27 cellular contexts compared by ENCODE assay signal in the genomic region with DNA sequence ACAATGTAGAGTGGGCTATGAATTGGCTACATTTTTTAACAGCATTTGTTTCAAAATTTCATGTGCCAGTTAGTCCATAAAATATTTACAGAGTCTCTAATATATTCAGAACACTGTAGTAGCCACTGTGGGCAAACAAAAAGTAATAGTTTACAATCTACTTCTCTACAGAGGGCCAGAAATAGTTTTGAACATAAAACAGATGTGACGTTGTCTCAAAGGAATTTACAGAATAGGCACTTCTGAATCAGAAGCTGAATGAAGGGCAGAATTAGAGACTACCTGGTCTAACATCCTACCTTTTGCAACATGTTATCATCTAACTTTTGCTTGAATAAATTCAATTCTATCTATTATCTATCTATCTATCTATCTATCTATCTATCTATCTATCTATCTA.
"Had no signal": no experiment of that assay in that cellular context is flagged by ENCODE, and none has a peak within 500 bp of the region (broad histone marks: within the 10 kb centered on the region; RNA-seq: fewer than 3 reads in every experiment).

No MANE protein-coding gene starts in this region.

- H3K27me3 ChIP-seq: neural progenitor cell, neutrophil, ovary, right atrium auricular region, right lobe of liver, tibial nerve, uterus had no signal

- H3K9me3 Mint-ChIP-seq: nephron progenitor cell, type B pancreatic cell had no signal

- H3K9ac ChIP-seq: neural progenitor cell had no signal

- H3K4me1 ChIP-seq: lower lobe of right lung, right atrium auricular region, right lobe of liver, tibial nerve, uterus had no signal

- H3K4me3 ChIP-seq: lower lobe of right lung, neural progenitor cell, ovary, right atrium auricular region, right lobe of liver, smooth muscle cell, tibial nerve, uterus had no signal

- H3K27ac ChIP-seq: lower lobe of right lung, neural progenitor cell, neutrophil, ovary, right atrium auricular region, right lobe of liver, tibial nerve, uterus had no signal

- H3K9me3 ChIP-seq: lower lobe of right lung, neutrophil, ovary, right atrium auricular region, right lobe of liver, uterus had no signal

- H3K4me3 Mint-ChIP-seq: mesothelial cell of epicardium; naive B cell; natural killer cell; nephron progenitor cell; neural progenitor cell; stimulated activated memory B cell treated with anti-CD40 and anti-IgM and Interleukin-4, amounts not matched to agents 10 μg/mL and 1 μg/mL and 100 μg/mL, for 72 hours; stimulated activated naive CD8-positive, alpha-beta T cell treated with anti-CD3 and anti-CD28 coated beads, Interleukin-15, amount 100 ng/mL, for 72 hours; type B pancreatic cell had no signal

- H3K4me1 Mint-ChIP-seq: naive B cell; natural killer cell; nephron progenitor cell; stimulated activated memory B cell treated with anti-CD40 and anti-IgM and Interleukin-4, amounts not matched to agents 10 μg/mL and 1 μg/mL and 100 μg/mL, for 72 hours; stimulated activated naive CD8-positive, alpha-beta T cell treated with anti-CD3 and anti-CD28 coated beads, Interleukin-15, amount 100 ng/mL, for 72 hours had no signal

- H2AFZ ChIP-seq: neural progenitor cell had no signal

- H3K4me2 ChIP-seq: neural progenitor cell, smooth muscle cell had no signal

- H3K36me3 Mint-ChIP-seq: naive B cell; natural killer cell; neural progenitor cell; stimulated activated memory B cell treated with anti-CD40 and anti-IgM and Interleukin-4, amounts not matched to agents 10 μg/mL and 1 μg/mL and 100 μg/mL, for 72 hours; type B pancreatic cell had no signal

- ATAC-seq: left lobe of liver; lower lobe of right lung; natural killer cell; right lobe of liver; stimulated activated memory B cell treated with anti-CD40 and anti-IgM and Interleukin-4, amounts not matched to agents 10 μg/mL and 1 μg/mL and 100 μg/mL, for 72 hours; stimulated activated naive CD8-positive, alpha-beta T cell treated with anti-CD3 and anti-CD28 coated beads, Interleukin-15, amount 100 ng/mL, for 72 hours had no signal

- H3K36me3 ChIP-seq: lower lobe of right lung, neural progenitor cell, neutrophil, ovary, right atrium auricular region, right lobe of liver, tibial nerve, uterus had no signal

- DNase-seq: islet precursor cell; lower lobe of right lung; mesendoderm; naive B cell; natural killer cell; nephron progenitor cell; occipital lobe; ovary; right lobe of liver; stimulated activated CD4-positive, alpha-beta T cell treated with anti-CD3 and anti-CD28 coated beads, Interleukin-1b, Interleukin-23, amount 100 ng/mL, for 48 hours; stimulated activated CD4-positive, alpha-beta T cell treated with anti-CD3 and anti-CD28 coated beads, Interleukin-2, amount 100 ng/mL, for 48 hours; stimulated activated CD4-positive, alpha-beta T cell treated with anti-CD3 and anti-CD28 coated beads, Interleukin-4, amount 100 ng/mL, for 4 hours; stimulated activated CD8-positive, alpha-beta memory T cell treated with anti-CD3 and anti-CD28 coated beads, Interleukin-4, amount 100 ng/mL, for 48 hours; stimulated activated naive CD4-positive, alpha-beta T cell treated with Interleukin-2 at 50 U/mL for 16 hours; stimulated activated naive CD8-positive, alpha-beta T cell treated with anti-CD3 and anti-CD28 coated beads, Interleukin-15, amount 100 ng/mL, for 72 hours; substantia nigra; uterus had no signal

- H3K27ac Mint-ChIP-seq: mesothelial cell of epicardium; naive B cell; natural killer cell; nephron progenitor cell; neural progenitor cell; progenitor cell of endocrine pancreas; stimulated activated memory B cell treated with anti-CD40 and anti-IgM and Interleukin-4, amounts not matched to agents 10 μg/mL and 1 μg/mL and 100 μg/mL, for 72 hours; stimulated activated naive CD8-positive, alpha-beta T cell treated with anti-CD3 and anti-CD28 coated beads, Interleukin-15, amount 100 ng/mL, for 72 hours; type B pancreatic cell had no signal

- H3K27me3 Mint-ChIP-seq: naive B cell; progenitor cell of endocrine pancreas; stimulated activated memory B cell treated with anti-CD40 and anti-IgM and Interleukin-4, amounts not matched to agents 10 μg/mL and 1 μg/mL and 100 μg/mL, for 72 hours; stimulated activated naive CD8-positive, alpha-beta T cell treated with anti-CD3 and anti-CD28 coated beads, Interleukin-15, amount 100 ng/mL, for 72 hours; type B pancreatic cell had no signal
